In genomic region chr9:19925674-19926503, GRCh38 we compare ENCODE assay signal across 8 cellular contexts.
DNase-seq lines count a peak whose midpoint lies in the region; ATAC-seq and TF ChIP-seq lines count a peak whose summit lies in the region.

No MANE protein-coding gene starts in this region.

- peak overlapping the region; percentile 39 for H3K27ac Mint-ChIP-seq in activated T-cell treated with anti-CD3 and anti-CD28 coated beads, Interleukin-2, amount 50 U/mL, for 72 hours
- peak overlapping the region; percentile 3 to 52 (median 11) for H3K27ac Mint-ChIP-seq in nephron

- H3K27ac ChIP-seq in HUES48 (ENCODE audit: low read depth, low read length): no peak overlapping the region

- H3K36me3 ChIP-seq in HUES48 (ENCODE audit: control insufficient read depth, insufficient read depth, low read length): no peaks in the 10 kb centered on the region

- H3K4me3 ChIP-seq in HUES48 (ENCODE audit: low read depth, low read length): peak overlapping the region; percentile 49

- no peaks in the 10 kb centered on the region for H3K9me3 ChIP-seq in HUES48 (ENCODE audit: control insufficient read depth, insufficient read depth, low read length)

- peaks cover 18% of the 10 kb centered on the region for H3K27me3 Mint-ChIP-seq in activated T-cell treated with anti-CD3 and anti-CD28 coated beads, Interleukin-2, amount 50 U/mL, for 72 hours (ENCODE audit: low read depth)
- peaks cover 21% of the 10 kb centered on the region for H3K27me3 Mint-ChIP-seq in nephron (ENCODE audit: low read depth)

- H3K4me1 ChIP-seq in HUES48 (ENCODE audit: control insufficient read depth, insufficient read depth, low read length): peaks cover 11% of the 10 kb centered on the region; the same call in 1 of the 2 replicates

- no peaks in the 10 kb centered on the region for H3K9me3 Mint-ChIP-seq in activated T-cell treated with anti-CD3 and anti-CD28 coated beads, Interleukin-2, amount 50 U/mL, for 72 hours
- H3K9me3 Mint-ChIP-seq in nephron: no peaks in the 10 kb centered on the region

- peaks cover 29% of the 10 kb centered on the region for H3K4me1 Mint-ChIP-seq in activated T-cell treated with anti-CD3 and anti-CD28 coated beads, Interleukin-2, amount 50 U/mL, for 72 hours (ENCODE audit: low read depth)
- H3K4me1 Mint-ChIP-seq in nephron: peaks cover 17% of the 10 kb centered on the region

- H3K9ac ChIP-seq in HUES48 (ENCODE audit: low read depth, low read length): 0 out of 2 replicates have a peak overlapping the region, but pooled peaks have one; percentile 14

- peak; percentile 81 for DNase-seq in DMS 273 treated with DMSO at 0.1 percent for 48 hours (lab: John Stamatoyannopoulos, UW)
- DNase-seq in OCI-M2 (lab: John Stamatoyannopoulos, UW; ENCODE audit: unreplicated experiment): peak; percentile 17
- peak; percentile 81 to 87 for DNase-seq in activated T-cell treated with anti-CD3 and anti-CD28 coated beads, Interleukin-2, amount 50 U/mL, for 72 hours
- peak; percentile 78 for DNase-seq in fibroblast of peridontal ligament (ENCODE audit: extremely low read depth)
- DNase-seq in stimulated activated naive CD8-positive, alpha-beta T cell treated with anti-CD3 and anti-CD28 coated beads, Interleukin-15, Interleukin-2, amounts not matched to agents 100 U/mL and 50 U/mL, for 24 hours: peak; percentile 79

- TF ChIP-seq CTCF in nephron (IDR thresholded peaks at IDR 0.05; ENCODE audit: unreplicated experiment in 3 of 3): peak; percentile 95 to 99 (median 98)

- H3K36me3 Mint-ChIP-seq in activated T-cell treated with anti-CD3 and anti-CD28 coated beads, Interleukin-2, amount 50 U/mL, for 72 hours (ENCODE audit: insufficient read depth in 2 of 2): no peaks in the 10 kb centered on the region
- H3K36me3 Mint-ChIP-seq in nephron (ENCODE audit: low read depth): no peaks in the 10 kb centered on the region

- H3K4me3 Mint-ChIP-seq in activated T-cell treated with anti-CD3 and anti-CD28 coated beads, Interleukin-2, amount 50 U/mL, for 72 hours: peak overlapping the region; percentile 77 to 84
- peak overlapping the region; percentile 83 to 90 (median 85) for H3K4me3 Mint-ChIP-seq in nephron

- peak; percentile 94 for ATAC-seq in GM21423 (IDR thresholded peaks at IDR 0.05; ENCODE audit: unreplicated experiment)
- ATAC-seq in activated T-cell treated with anti-CD3 and anti-CD28 coated beads, Interleukin-2, amount 50 U/mL, for 72 hours (replicated peaks in 1 of 2): peak; percentile 94 to 96
- ATAC-seq in stimulated activated naive CD8-positive, alpha-beta T cell treated with anti-CD3 and anti-CD28 coated beads, Interleukin-15, Interleukin-2, amounts not matched to agents 100 U/mL and 50 U/mL, for 24 hours: peak; percentile 92

- peaks cover 29% of the 10 kb centered on the region for H3K27me3 ChIP-seq in HUES48 (ENCODE audit: control insufficient read depth, insufficient read depth, low read length)

Comparison
In these comparisons a context has a peak if more than half of its experiments do, and no peak if none do; other contexts are left out.
1. DNase-seq: peak in every context shown above with its lines; median percentile 84 in activated T-cell treated with anti-CD3 and anti-CD28 coated beads, Interleukin-2, amount 50 U/mL, for 72 hours; 81 in DMS 273 treated with DMSO at 0.1 percent for 48 hours; 79 in stimulated activated naive CD8-positive, alpha-beta T cell treated with anti-CD3 and anti-CD28 coated beads, Interleukin-15, Interleukin-2, amounts not matched to agents 100 U/mL and 50 U/mL, for 24 hours; 78 in fibroblast of peridontal ligament; 17 in OCI-M2.